ENCODE assay signal across 11 cellular contexts in the genomic region with DNA sequence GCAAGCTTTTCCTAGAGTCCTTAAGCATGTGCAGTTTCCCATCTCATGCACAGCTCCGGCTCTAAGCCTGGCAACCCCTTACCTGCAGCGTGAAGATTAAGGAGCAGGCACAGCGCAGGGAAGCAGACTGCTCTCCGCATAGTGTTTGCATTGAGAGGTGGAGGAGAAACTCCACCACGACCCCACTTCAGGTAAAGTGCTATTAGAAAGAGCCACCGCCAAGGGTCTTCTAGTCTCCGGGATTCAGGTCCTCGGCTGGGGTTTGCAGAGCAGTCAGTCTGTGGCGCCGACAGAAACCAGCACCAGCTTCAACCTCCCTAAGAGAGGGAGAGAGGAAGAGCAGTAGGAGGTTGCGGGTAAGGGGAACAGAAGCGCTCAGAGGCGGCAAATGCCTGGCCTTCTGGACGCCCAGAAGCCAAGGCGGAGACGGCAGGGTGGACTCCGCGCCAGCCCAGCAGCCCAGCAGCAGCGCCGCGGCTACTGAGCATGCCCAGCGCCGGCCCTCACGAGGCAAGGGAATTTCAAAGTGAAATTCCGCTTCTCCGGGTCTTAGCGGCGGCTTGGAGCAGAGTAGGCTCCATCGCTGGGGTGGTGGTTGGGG. TPM values are rescaled to one million over a fixed set of nuclear protein-coding genes. Genes with fewer than 3 reads are reported as not detected.
DNase-seq lines count a peak whose midpoint lies in the region; ATAC-seq, FAIRE-seq and TF ChIP-seq lines count a peak whose summit lies in the region.
"Had no signal": no experiment of that assay in that cellular context is flagged by ENCODE, and none has a peak within 500 bp of the region (broad histone marks: within the 10 kb centered on the region; RNA-seq: fewer than 3 reads in every experiment).

A gene with protein sequence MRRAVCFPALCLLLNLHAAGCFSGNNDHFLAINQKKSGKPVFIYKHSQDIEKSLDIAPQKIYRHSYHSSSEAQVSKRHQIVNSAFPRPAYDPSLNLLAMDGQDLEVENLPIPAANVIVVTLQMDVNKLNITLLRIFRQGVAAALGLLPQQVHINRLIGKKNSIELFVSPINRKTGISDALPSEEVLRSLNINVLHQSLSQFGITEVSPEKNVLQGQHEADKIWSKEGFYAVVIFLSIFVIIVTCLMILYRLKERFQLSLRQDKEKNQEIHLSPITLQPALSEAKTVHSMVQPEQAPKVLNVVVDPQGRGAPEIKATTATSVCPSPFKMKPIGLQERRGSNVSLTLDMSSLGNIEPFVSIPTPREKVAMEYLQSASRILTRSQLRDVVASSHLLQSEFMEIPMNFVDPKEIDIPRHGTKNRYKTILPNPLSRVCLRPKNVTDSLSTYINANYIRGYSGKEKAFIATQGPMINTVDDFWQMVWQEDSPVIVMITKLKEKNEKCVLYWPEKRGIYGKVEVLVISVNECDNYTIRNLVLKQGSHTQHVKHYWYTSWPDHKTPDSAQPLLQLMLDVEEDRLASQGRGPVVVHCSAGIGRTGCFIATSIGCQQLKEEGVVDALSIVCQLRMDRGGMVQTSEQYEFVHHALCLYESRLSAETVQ (minus strand): TSS at position 488 of the 601 bp plus-strand sequence. CDS start 348 bp downstream, at position 140.

- no peaks in the 10 kb centered on the region for H3K4me1 ChIP-seq in endodermal cell (ENCODE audit: control insufficient read depth, insufficient read depth, low read length)
- no peaks in the 10 kb centered on the region for H3K4me1 ChIP-seq in pancreas

- intact Hi-C loops in pancreas (cut with DNase I): no loop called here
- intact Hi-C loops in CD4-positive, alpha-beta T cell (cut with DNase I, micrococcal nuclease): no loop called here

- POLR2A ChIA-PET in CD4-positive, alpha-beta T cell (lab: Charles Lee): no interaction called here

- H3K9me3 Mint-ChIP-seq in endodermal cell: no peaks in the 10 kb centered on the region
- H3K9me3 Mint-ChIP-seq in activated T-helper 17 cell treated with anti-CD3 and anti-CD28 coated beads, Interleukin-2, amount 50 U/mL, for 72 hours: peaks cover 4% of the 10 kb centered on the region
- H3K9me3 Mint-ChIP-seq in CD4-positive, alpha-beta T cell: peaks cover 4% of the 10 kb centered on the region

- WGBS in endodermal cell (ENCODE audit: insufficient coverage in 1 of 2, insufficient read length in 1 of 2), 2 experiments: 7 to 57% methylated on average over 1 to 24 of the region's 29 CpGs
- 2% methylated on average over 24 to 29 of the region's 29 CpGs for WGBS in pancreas, 2 donors

- H3K27ac Mint-ChIP-seq in endodermal cell: no peak within 1 kb of the TSS
- H3K27ac Mint-ChIP-seq in activated T-helper 17 cell treated with anti-CD3 and anti-CD28 coated beads, Interleukin-2, amount 50 U/mL, for 72 hours: no peak within 1 kb of the TSS
- H3K27ac Mint-ChIP-seq in CD4-positive, alpha-beta T cell: no peak within 1 kb of the TSS

- H3K9me3 ChIP-seq in endodermal cell (ENCODE audit: control insufficient read depth, low read length): no peaks in the 10 kb centered on the region
- no peaks in the 10 kb centered on the region for H3K9me3 ChIP-seq in pancreas
- no peaks in the 10 kb centered on the region for H3K9me3 ChIP-seq in CD4-positive, alpha-beta T cell (ENCODE audit: control insufficient read depth, low read length)
- H3K9me3 ChIP-seq: upper lobe of left lung had no signal

- TF ChIP-seq CTCF in endodermal cell (conservative IDR thresholded peaks at IDR 0.05) (no peak), pancreas (IDR thresholded peaks at IDR 0.05) (no peak)
- TF ChIP-seq CTCF in CD4-positive, alpha-beta T cell (IDR thresholded peaks at IDR 0.05): no peak

- H3K36me3 ChIP-seq in endodermal cell (ENCODE audit: control insufficient read depth, insufficient read depth, low read length): no peaks in the 10 kb centered on the region
- H3K36me3 ChIP-seq in pancreas: no peaks in the 10 kb centered on the region
- H3K36me3 ChIP-seq: upper lobe of left lung had no signal

- H3K27ac ChIP-seq in endodermal cell (ENCODE audit: low read depth, low read length) (no peak within 1 kb of the TSS), pancreas (no peak within 1 kb of the TSS)
- no peak within 1 kb of the TSS for H3K27ac ChIP-seq in CD4-positive, alpha-beta T cell (ENCODE audit: low read depth, low read length)
- H3K27ac ChIP-seq: upper lobe of left lung, VCaP had no signal

- ATAC-seq in pancreas (peak in 3 of 4 donors; percentile 47 to 74 (median 61)), HG03520 (IDR thresholded peaks at IDR 0.05; ENCODE audit: unreplicated experiment) (no peak)
- ATAC-seq in activated T-helper 17 cell treated with anti-CD3 and anti-CD28 coated beads, Interleukin-2, amount 50 U/mL, for 72 hours (replicated peaks): no peak
- no peak for ATAC-seq in CD4-positive, alpha-beta T cell (ENCODE audit: poor library complexity)

- peak within 1 kb of the TSS; percentile 60 for H3K4me3 Mint-ChIP-seq in endodermal cell
- no peak within 1 kb of the TSS for H3K4me3 Mint-ChIP-seq in activated T-helper 17 cell treated with anti-CD3 and anti-CD28 coated beads, Interleukin-2, amount 50 U/mL, for 72 hours
- H3K4me3 Mint-ChIP-seq in CD4-positive, alpha-beta T cell: no peak within 1 kb of the TSS

- DNase-seq in DMS 273 (lab: John Stamatoyannopoulos, UW; ENCODE audit: unreplicated experiment) (peak; percentile 63), NCI-H524 treated with DMSO at 0.1 percent for 48 hours (lab: John Stamatoyannopoulos, UW) (peak; percentile 25), endodermal cell (peak; percentile 89), pancreas (peak in 2 of 6 donors; percentile 47 to 66), germinal center (ENCODE audit: low spot score) (no peak)
- no peak for DNase-seq in CD4-positive, alpha-beta T cell

- H3K4me1 Mint-ChIP-seq in endodermal cell: peaks cover 9% of the 10 kb centered on the region
- H3K4me1 Mint-ChIP-seq in activated T-helper 17 cell treated with anti-CD3 and anti-CD28 coated beads, Interleukin-2, amount 50 U/mL, for 72 hours: no peaks in the 10 kb centered on the region
- no peaks in the 10 kb centered on the region for H3K4me1 Mint-ChIP-seq in CD4-positive, alpha-beta T cell (ENCODE audit: low read depth)

- H3K36me3 Mint-ChIP-seq in endodermal cell (ENCODE audit: low read depth): no peaks in the 10 kb centered on the region
- no peaks in the 10 kb centered on the region for H3K36me3 Mint-ChIP-seq in activated T-helper 17 cell treated with anti-CD3 and anti-CD28 coated beads, Interleukin-2, amount 50 U/mL, for 72 hours (ENCODE audit: low read depth)
- no peaks in the 10 kb centered on the region for H3K36me3 Mint-ChIP-seq in CD4-positive, alpha-beta T cell (ENCODE audit: low read depth)

- peaks cover 21% of the 10 kb centered on the region for H3K27me3 ChIP-seq in endodermal cell (ENCODE audit: control insufficient read depth, insufficient read depth, low read length, poor library complexity, severe bottlenecking)
- H3K27me3 ChIP-seq in pancreas: peaks cover 0 to 8% (median 0%) of the 10 kb centered on the region in 4 donors
- peaks cover 6% of the 10 kb centered on the region for H3K27me3 ChIP-seq in CD4-positive, alpha-beta T cell (ENCODE audit: control insufficient read depth, insufficient read depth, low read length)
- H3K27me3 ChIP-seq: upper lobe of left lung had no signal

- CTCF ChIA-PET in CD4-positive, alpha-beta T cell (lab: Charles Lee): interaction anchor here (0.6 kb wide), 1 partner anchor 84 kb away, joined by 3 read pairs; no protein-coding TSS in a partner anchor

- H3K27me3 Mint-ChIP-seq in endodermal cell (ENCODE audit: insufficient read depth): peaks cover 28% of the 10 kb centered on the region
- H3K27me3 Mint-ChIP-seq in activated T-helper 17 cell treated with anti-CD3 and anti-CD28 coated beads, Interleukin-2, amount 50 U/mL, for 72 hours: peaks cover 18% of the 10 kb centered on the region
- peaks cover 36% of the 10 kb centered on the region for H3K27me3 Mint-ChIP-seq in CD4-positive, alpha-beta T cell

- H3K4me3 ChIP-seq in endodermal cell (ENCODE audit: low read length) (peak within 1 kb of the TSS; percentile 70), pancreas (no peak within 1 kb of the TSS)

- H3K9ac ChIP-seq in endodermal cell (ENCODE audit: extremely low read depth, low read length, poor library complexity, severe bottlenecking): no peak within 1 kb of the TSS

- no peak for FAIRE-seq in pancreas (lab: Jason Lieb, UNC)
- FAIRE-seq: islet of Langerhans had no signal

RNA-seq across cellular contexts. Expression of the gene that starts here (rescaled TPM):
- under 1 TPM; 0.27 to 0.40 TPM for total RNA-seq in endodermal cell
- 0.68 TPM for polyA plus RNA-seq in endodermal cell (2013, experiment 1 of 2)
- 0.46 TPM for polyA plus RNA-seq in endodermal cell (2013, experiment 2 of 2)
- under 1 TPM in 4 of 6 donors, not detected in 2; 0.14 to 0.72 (median 0.22) TPM for total RNA-seq in pancreas
- under 1 TPM in 1 of 2 donors, not detected in 1; 0.23 TPM for polyA plus RNA-seq in pancreas
- total RNA-seq in activated T-helper 17 cell treated with anti-CD3 and anti-CD28 coated beads, Interleukin-2, amount 50 U/mL, for 72 hours: not detected
- total RNA-seq in CD4-positive, alpha-beta T cell: not detected

Comparison
In these comparisons a context has a peak if more than half of its experiments do, and no peak if none do; other contexts are left out.
1. Peak in DNase-seq and H3K4me3 ChIP-seq in endodermal cell; RNA of the gene not detected or under 1 TPM.
2. Peak in ATAC-seq in pancreas; RNA of the gene not detected or under 1 TPM.
3. DNase-seq: peak in DMS 273 (single experiment) and NCI-H524 treated with DMSO at 0.1 percent for 48 hours (single experiment); none in germinal center (single experiment) and CD4-positive, alpha-beta T cell (0 of 10).